16 cellular contexts compared by ENCODE assay signal in the genomic region with DNA sequence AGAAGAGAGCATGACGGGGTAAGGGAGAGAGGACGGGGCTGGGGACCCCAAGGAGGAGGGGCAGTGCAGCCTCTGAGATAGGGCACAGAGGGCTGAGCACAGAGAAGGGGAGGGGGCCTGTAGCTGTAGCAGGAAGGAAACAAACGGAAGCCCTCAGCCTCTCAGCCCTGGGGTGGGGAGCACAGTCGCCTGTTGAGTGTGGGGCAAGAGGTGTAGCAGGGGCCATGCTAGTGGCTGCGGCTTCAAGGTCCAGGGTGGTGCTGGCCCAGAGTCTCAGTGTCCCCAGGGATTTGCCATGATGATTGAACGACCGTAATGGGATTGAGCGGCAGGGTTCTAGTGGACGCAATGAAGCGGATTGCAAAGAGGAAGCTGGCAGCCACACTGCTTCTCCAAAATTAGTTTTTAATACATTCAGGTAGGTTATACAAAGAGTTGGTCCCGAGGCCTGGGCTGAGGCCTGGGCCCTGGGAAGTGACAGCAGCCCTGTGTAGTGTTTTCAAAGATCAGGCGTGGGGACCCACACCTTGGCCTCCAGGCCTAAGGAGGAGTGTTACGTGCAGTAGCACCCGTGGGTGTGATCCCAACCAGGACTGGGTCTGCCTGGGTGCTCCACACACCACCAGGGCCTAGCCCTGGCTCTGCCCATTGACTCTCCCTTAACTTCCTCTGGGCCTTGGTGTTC. TPM values are rescaled to one million over a fixed set of nuclear protein-coding genes. Genes with fewer than 3 reads are reported as not detected.
DNase-seq lines count a peak whose midpoint lies in the region; ATAC-seq, FAIRE-seq and TF ChIP-seq lines count a peak whose summit lies in the region.
"Had no signal": no experiment of that assay in that cellular context is flagged by ENCODE, and none has a peak within 500 bp of the region (broad histone marks: within the 10 kb centered on the region; RNA-seq: fewer than 3 reads in every experiment).

No MANE protein-coding gene starts in this region.

- H3K79me1 ChIP-seq in IMR-90 (ENCODE audit: low read depth in 1 of 2, low read length in 2 of 2) (no peaks in the 10 kb centered on the region), H1 (ENCODE audit: low read depth, low read length) (no peaks in the 10 kb centered on the region)

- no TSS peak for BruUV-seq in IMR-90 (replicated peaks; lab: Mats Ljungman, UMichigan)

- H3K9ac ChIP-seq in IMR-90 (ENCODE audit: low read depth, low read length) (no peak overlapping the region), H1 (replicated peaks in 1 of 4; ENCODE audit: extremely low read depth in 1 of 4, low read depth in 3 of 4, low read length in 3 of 4) (no peak overlapping the region), mucosa of rectum (ENCODE audit: low read depth in 1 of 2, low read length in 2 of 2) (no peak overlapping the region)

- TF ChIP-seq POLR2A in IMR-90 (IDR thresholded peaks at IDR 0.05; ENCODE audit: low read depth, low read length): no peak
- TF ChIP-seq POLR2A in H1 (IDR thresholded peaks at IDR 0.05; ENCODE audit: control extremely low read depth in 1 of 2, low read depth in 2 of 2, low read length in 2 of 2): no peak
- TF ChIP-seq POLR2A in GM12891 (IDR thresholded peaks at IDR 0.05; ENCODE audit: low read depth, low read length): no peak

- H3K4ac ChIP-seq in IMR-90 (ENCODE audit: low read depth, low read length) (peak overlapping the region; percentile 42), H1 (replicated peaks; ENCODE audit: insufficient read length, low read depth, low read length) (no peak overlapping the region)

- H3K4me1 ChIP-seq in IMR-90 (ENCODE audit: control insufficient read depth, insufficient read depth, low read length) (peaks cover 36% of the 10 kb centered on the region), H1 (replicated peaks in 1 of 4; ENCODE audit: control insufficient read depth in 3 of 4, insufficient read depth in 4 of 4, low read length in 3 of 4) (peaks cover 3 to 11% (median 6%) of the 10 kb centered on the region in 4 experiments), mucosa of rectum (ENCODE audit: control insufficient read depth in 2 of 2, insufficient read depth in 2 of 2, low read length in 2 of 2) (peaks cover 13 to 22% of the 10 kb centered on the region in 2 donors), tibial artery (peaks cover 0 to 81% (median 69%) of the 10 kb centered on the region in 4 donors)
- H3K4me1 ChIP-seq: pancreas had no signal

- TF ChIP-seq EP300 in H1 (IDR thresholded peaks at IDR 0.05; ENCODE audit: borderline replicate concordance in 1 of 2, low read depth in 2 of 2, low read length in 2 of 2): no peak

- H3K4me3 ChIP-seq in IMR-90 (ENCODE audit: insufficient read depth, low read depth, low read length) (no peak overlapping the region), H1 (ENCODE audit: extremely low read depth in 1 of 4, insufficient read depth in 2 of 4, low read depth in 3 of 4, low read length in 4 of 4) (no peak overlapping the region), mucosa of rectum (ENCODE audit: low read length in 2 of 2) (no peak overlapping the region), tibial artery (no peak overlapping the region)
- H3K4me3 ChIP-seq: pancreas had no signal

- H3K9me1 ChIP-seq in IMR-90 (ENCODE audit: insufficient read depth, low read length): peaks cover 28% of the 10 kb centered on the region

- 81% methylated on average over 6 of the region's 14 CpGs; no CpG with 5 or more reads in 1 of the 2 experiments for WGBS in IMR-90 (ENCODE audit: extremely low coverage in 2 of 2, insufficient read length in 1 of 2), 2 experiments
- 85% methylated on average over 14 of the region's 14 CpGs; no CpG with 5 or more reads in 1 of the 2 experiments for WGBS in H1 (ENCODE audit: extremely low coverage in 1 of 2, insufficient coverage in 1 of 2, insufficient read length in 1 of 2, insufficient replicate concordance in 2 of 2, low coverage in 1 of 2, low lambda C conversion rate in 2 of 2, missing lambda C conversion rate in 1 of 2), 2 experiments

- H2AFZ ChIP-seq in IMR-90 (replicated peaks; ENCODE audit: low read length, poor library complexity) (no peak overlapping the region), H1 (ENCODE audit: low read length) (no peak overlapping the region)

- no peak overlapping the region for H3K56ac ChIP-seq in IMR-90 (ENCODE audit: extremely low read depth, insufficient read depth, low read length)
- no peak overlapping the region for H3K56ac ChIP-seq in H1 (replicated peaks; ENCODE audit: insufficient read length, low read depth, low read length)

- H2BK12ac ChIP-seq in H1 (ENCODE audit: low read depth, low read length): no peak overlapping the region

- H4K20me1 ChIP-seq in IMR-90 (ENCODE audit: insufficient read depth, low read length): no peaks in the 10 kb centered on the region
- H4K20me1 ChIP-seq in H1 (replicated peaks in 1 of 2; ENCODE audit: control insufficient read depth in 1 of 2, insufficient read depth in 2 of 2, low read length in 2 of 2): no peaks in the 10 kb centered on the region

- no peak overlapping the region for H3K4me2 ChIP-seq in IMR-90 (ENCODE audit: low read depth, low read length)
- no peak overlapping the region for H3K4me2 ChIP-seq in H1 (ENCODE audit: insufficient read depth in 1 of 2, low read depth in 2 of 2, low read length in 2 of 2)

- H2BK20ac ChIP-seq in IMR-90 (ENCODE audit: low read depth, low read length): no peak overlapping the region; the same call in 1 of the 2 replicates
- H2BK20ac ChIP-seq in H1 (ENCODE audit: low read length): no peak overlapping the region

- no peak overlapping the region for H3K14ac ChIP-seq in IMR-90 (replicated peaks; ENCODE audit: low read depth, low read length)
- H3K14ac ChIP-seq in H1 (ENCODE audit: insufficient read length): no peak overlapping the region

- no peak for ATAC-seq in IMR-90 (ENCODE audit: low read depth)
- ATAC-seq in HG03045 (IDR thresholded peaks at IDR 0.05; ENCODE audit: unreplicated experiment): no peak
- ATAC-seq: activated CD4-positive, CD25-positive, alpha-beta regulatory T cell treated with anti-CD3 and anti-CD28 coated beads, Interleukin-2, amount 50 U/mL, for 24 hours; pancreas; T-cell had no signal

- TF ChIP-seq RAD21 in IMR-90 (IDR thresholded peaks at IDR 0.05; ENCODE audit: low read length): no peak
- TF ChIP-seq RAD21 in H1 (IDR thresholded peaks at IDR 0.05 in 1 of 2, conservative IDR thresholded peaks at IDR 0.05 in 1 of 2; ENCODE audit: low read depth in 2 of 2, low read length in 2 of 2): no peak

- intact Hi-C loops in IMR-90 (cut with micrococcal nuclease): no loop called here
- intact Hi-C loops in tibial artery (cut with DNase I; ENCODE audit: low total_unique reads): loop anchor here (5.0 kb wide), 1 partner anchor 35 kb away; no protein-coding TSS in a partner anchor

- DNase-seq in IMR-90: no peak
- DNase-seq in H1 (ENCODE audit: low read depth in 1 of 2, low spot score in 2 of 2): no peak
- peak; percentile 21 to 75 for DNase-seq in tibial artery
- no peak for DNase-seq in NAMALWA (ENCODE audit: low spot score)
- DNase-seq in GM12891 (ENCODE audit: insufficient read length, low spot score): no peak
- DNase-seq: activated T-cell treated with anti-CD3 and anti-CD28 coated beads, Interleukin-2, amount 50 U/mL, for 48 hours; midbrain; NCI-H1436 treated with DMSO at 0.1 percent for 48 hours; NCI-H446 treated with DMSO at 0.1 percent for 48 hours; pancreas had no signal

- dilution Hi-C loops in IMR-90 (cut with HindIII; ENCODE audit: low sequenced_read_pairs, unreplicated experiment): no loop called here

- H4K8ac ChIP-seq in IMR-90 (ENCODE audit: low read depth in 2 of 2, low read length in 2 of 2) (peak overlapping the region in 1 of 2 experiments; percentile 22; a peak in 1 of 4 replicates), H1 (ENCODE audit: extremely low read depth, insufficient read depth, low read length) (no peak overlapping the region; the same call in 1 of the 2 replicates)

- TF ChIP-seq CTCF in IMR-90 (conservative IDR thresholded peaks at IDR 0.05; ENCODE audit: low read depth, low read length) (no peak), H1 (IDR thresholded peaks at IDR 0.05; ENCODE audit: control extremely low read depth in 1 of 3, insufficient read depth in 1 of 3, low read depth in 1 of 3, low read length in 3 of 3) (no peak), tibial artery (IDR thresholded peaks at IDR 0.05) (no peak)

- peak overlapping the region; percentile 96; the same call in 1 of the 2 replicates for H2AK5ac ChIP-seq in IMR-90 (ENCODE audit: low read depth, low read length)
- no peak overlapping the region for H2AK5ac ChIP-seq in H1 (ENCODE audit: low read depth, low read length)

- H2BK15ac ChIP-seq in IMR-90 (ENCODE audit: low read depth, low read length): no peak overlapping the region
- H2BK15ac ChIP-seq in H1 (ENCODE audit: low read length): 0 out of 2 replicates have a peak overlapping the region, but pooled peaks have one; percentile 29

- H4K5ac ChIP-seq in IMR-90 (ENCODE audit: low read depth, low read length) (no peak overlapping the region), H1 (ENCODE audit: insufficient read length, low read depth, low read length) (no peak overlapping the region)

- H2BK5ac ChIP-seq in IMR-90 (ENCODE audit: low read depth, low read length, poor library complexity, severe bottlenecking): no peak overlapping the region
- no peak overlapping the region for H2BK5ac ChIP-seq in H1 (ENCODE audit: low read depth, low read length)

- no peak overlapping the region for H3K23ac ChIP-seq in IMR-90 (ENCODE audit: low read depth, low read length)
- no peak overlapping the region for H3K23ac ChIP-seq in H1 (ENCODE audit: insufficient read length)

- H2AK9ac ChIP-seq in IMR-90 (replicated peaks; ENCODE audit: low read depth, low read length, poor library complexity): no peak overlapping the region

- H3K9me3 ChIP-seq in IMR-90 (ENCODE audit: control insufficient read depth, insufficient read depth, low read length) (no peaks in the 10 kb centered on the region), H1 (ENCODE audit: insufficient read depth in 2 of 2, low read depth in 1 of 2, low read length in 1 of 2) (no peaks in the 10 kb centered on the region), mucosa of rectum (ENCODE audit: control insufficient read depth in 2 of 2, low read length in 2 of 2) (no peaks in the 10 kb centered on the region), tibial artery (no peaks in the 10 kb centered on the region)
- H3K9me3 ChIP-seq: pancreas had no signal

- H4K91ac ChIP-seq in IMR-90 (ENCODE audit: insufficient read depth, low read depth, low read length) (no peak overlapping the region), H1 (replicated peaks; ENCODE audit: insufficient read length, low read length) (no peak overlapping the region)

- H3K23me2 ChIP-seq in H1 (ENCODE audit: low read depth, low read length): no peaks in the 10 kb centered on the region

- POLR2A ChIA-PET in IMR-90 (lab: Charles Lee; ENCODE audit: unreplicated experiment): no interaction called here
- POLR2A ChIA-PET in H1 (lab: Charles Lee; ENCODE audit: partially characterized antibody): no interaction called here

- no peaks in the 10 kb centered on the region for H3K27me3 ChIP-seq in IMR-90 (ENCODE audit: control insufficient read depth, insufficient read depth, low read length)
- no peaks in the 10 kb centered on the region; a peak in 1 of 7 replicates for H3K27me3 ChIP-seq in H1 (replicated peaks in 1 of 4; ENCODE audit: control insufficient read depth in 3 of 4, extremely low read depth in 1 of 4, insufficient read depth in 3 of 4, low read length in 3 of 4)
- no peaks in the 10 kb centered on the region for H3K27me3 ChIP-seq in mucosa of rectum (ENCODE audit: control insufficient read depth in 2 of 2, insufficient read depth in 2 of 2, low read length in 2 of 2)
- H3K27me3 ChIP-seq in tibial artery: no peaks in the 10 kb centered on the region

- CTCF ChIA-PET in IMR-90 (lab: Yijun Ruan, JAX): no interaction called here
- CTCF ChIA-PET in H1 (lab: Charles Lee; ENCODE audit: partially characterized antibody): interaction anchor here (0.6 to 1.8 kb wide), 6 partner anchors 18 to 65 kb away, joined by 3 to 9 read pairs (median 4); no protein-coding TSS in a partner anchor

- H2BK120ac ChIP-seq in IMR-90 (ENCODE audit: low read depth, low read length) (peak overlapping the region; percentile 98; the same call in 1 of the 2 replicates), H1 (replicated peaks; ENCODE audit: low read depth, low read length) (no peak overlapping the region)

- H3K36me3 ChIP-seq in IMR-90 (ENCODE audit: control insufficient read depth, insufficient read depth, low read length) (peaks cover 9% of the 10 kb centered on the region; the same call in 1 of the 2 replicates), H1 (ENCODE audit: control insufficient read depth in 2 of 4, insufficient read depth in 4 of 4, low read length in 3 of 4) (no peaks in the 10 kb centered on the region), mucosa of rectum (ENCODE audit: control insufficient read depth in 2 of 2, insufficient read depth in 2 of 2, low read length in 2 of 2) (peaks cover 0 to 3% of the 10 kb centered on the region in 2 donors), tibial artery (peaks cover 16 to 36% (median 29%) of the 10 kb centered on the region in 3 donors)
- H3K36me3 ChIP-seq: pancreas had no signal

- H3K27ac ChIP-seq in IMR-90 (ENCODE audit: insufficient read depth, low read length): no peak overlapping the region
- no peak overlapping the region for H3K27ac ChIP-seq in H1 (ENCODE audit: low read depth, low read length)
- H3K27ac ChIP-seq in mucosa of rectum (ENCODE audit: low read depth in 2 of 2, low read length in 2 of 2): peak overlapping the region; percentile 41 to 65
- peak overlapping the region; percentile 80 to 91 for H3K27ac ChIP-seq in tibial artery
- H3K27ac ChIP-seq: pancreas had no signal

- FAIRE-seq in H1 (lab: Jason Lieb, UNC) (no peak), GM12891 (lab: Jason Lieb, UNC) (no peak)
- FAIRE-seq: GM19239, pancreas, RCC 7860 had no signal

- H3K18ac ChIP-seq in IMR-90 (ENCODE audit: low read depth, low read length) (no peak overlapping the region; the same call in 1 of the 2 replicates), H1 (ENCODE audit: extremely low read depth, low read length) (no peak overlapping the region)

- in situ Hi-C loops in IMR-90 (cut with MboI; ENCODE audit: low sequenced_read_pairs): no loop called here

- H3K79me2 ChIP-seq in H1 (ENCODE audit: control insufficient read depth in 1 of 2, insufficient read depth in 2 of 2, low read length in 2 of 2): no peaks in the 10 kb centered on the region

RNA-seq across cellular contexts. Expression of a gene that starts 13.3 kb away (rescaled TPM):
- 4.2 and 5.2 TPM in 2 replicates for total RNA-seq in IMR-90 (2012; rRNA removed)
- polyA plus RNA-seq in IMR-90 (2012; rRNA removed): 13.0 and 13.7 TPM in 2 replicates
- polyA plus RNA-seq in IMR-90 (2012; cell fraction: cytosol; rRNA removed): 10.9 and 20.1 TPM in 2 replicates
- polyA plus RNA-seq in IMR-90 (2012; cell fraction: nucleus; rRNA removed; ENCODE audit: low replicate concordance): 8.8 and 12.9 TPM in 2 replicates
- total RNA-seq in H1 (2021; fragmentation: NEBNext Ultra II Directional; extraction: Animal tissue kit (Norgen Biotek cat#: 25700)): 0.44 and 0.99 TPM in 2 replicates
- 1.9 and 2.0 TPM in 2 replicates for polyA plus RNA-seq in H1 (2011; rRNA removed)
- 1.0 TPM for polyA plus RNA-seq in H1 (2011; cell fraction: cytosol; rRNA removed)
- polyA plus RNA-seq in H1 (2011; cell fraction: nucleus; rRNA removed): 0.88 TPM
- 1.0 to 3.3 TPM (median 1.7 TPM) in 4 replicates for polyA plus RNA-seq in H1 (2012, experiment 1 of 2)
- 1.0 TPM for polyA plus RNA-seq in H1 (2012, experiment 2 of 2)
- 1.1 TPM for polyA plus RNA-seq in H1 (2013, experiment 1 of 2)
- 1.2 TPM for polyA plus RNA-seq in H1 (2013, experiment 2 of 2)
- 0.95 and 1.2 TPM in 2 replicates for polyA minus RNA-seq in H1 (2011; rRNA and poly(A)+ RNA removed)
- 1.2 TPM for polyA minus RNA-seq in H1 (2011; cell fraction: cytosol; rRNA and poly(A)+ RNA removed)
- 0.50 TPM for polyA minus RNA-seq in H1 (2011; cell fraction: nucleus; rRNA and poly(A)+ RNA removed)
- polyA plus RNA-seq in GM12891 (2012; ENCODE audit: low read depth, missing spikeins): 2.0 TPM

Comparison
In these comparisons a context has a peak if more than half of its experiments do, and no peak if none do; other contexts are left out.
1. DNase-seq: peak in tibial artery (2 of 2); none in IMR-90 (single experiment), H1 (0 of 2), NAMALWA (single experiment) and GM12891 (single experiment).
2. H3K27ac ChIP-seq: peak in mucosa of rectum (2 of 2) and tibial artery (2 of 2); none in IMR-90 (single experiment) and H1 (single experiment).